26 cellular contexts compared by ENCODE assay signal in the genomic region with DNA sequence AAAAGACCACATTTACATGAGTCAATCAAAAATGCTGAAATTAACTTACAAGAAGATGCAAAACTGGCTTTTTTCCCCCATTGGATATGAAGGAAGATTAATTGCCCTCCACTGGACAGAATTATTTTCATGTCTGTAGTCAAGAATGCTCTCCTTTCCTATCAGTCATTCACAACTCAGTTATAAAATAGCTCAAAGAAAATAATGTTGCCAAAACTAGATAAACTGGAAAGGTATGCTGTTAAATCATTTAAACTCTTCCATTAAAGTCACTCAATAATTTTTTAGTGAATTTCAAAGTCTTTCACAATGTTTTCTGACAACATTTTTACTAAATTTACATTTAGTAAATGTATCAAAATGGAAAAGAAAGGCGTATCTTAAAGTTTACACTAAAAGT.
"Had no signal": no experiment of that assay in that cellular context is flagged by ENCODE, and none has a peak within 500 bp of the region (broad histone marks: within the 10 kb centered on the region; RNA-seq: fewer than 3 reads in every experiment).

No MANE protein-coding gene starts in this region.

- H3K79me2 ChIP-seq: parathyroid adenoma had no signal

- ATAC-seq: natural killer cell; psoas muscle; right cardiac atrium; right lobe of liver; stimulated activated effector memory CD8-positive, alpha-beta T cell treated with anti-CD3 and anti-CD28 coated beads, Interleukin-12 subunit alpha, Interleukin-12 subunit beta, amount 100 ng/mL, for 72 hours; stimulated activated naive B cell treated with anti-CD40 and anti-IgM and Interleukin-4, amounts not matched to agents 10 μg/mL and 1 μg/mL and 100 μg/mL, for 72 hours had no signal

- H3K27ac ChIP-seq: neural progenitor cell, ovary, parathyroid adenoma, psoas muscle, right lobe of liver, sigmoid colon, stomach, thoracic aorta, thyroid gland, tibial nerve, upper lobe of left lung, vagina had no signal

- H3K27me3 ChIP-seq: neural progenitor cell, ovary, right lobe of liver, sigmoid colon, stomach, thyroid gland, tibial nerve, upper lobe of left lung, vagina had no signal

- H3K4me3 ChIP-seq: neural progenitor cell, ovary, psoas muscle, right lobe of liver, sigmoid colon, stomach, thoracic aorta, thyroid gland, tibial nerve, upper lobe of left lung, vagina had no signal

- H3K4me1 ChIP-seq: neural progenitor cell, parathyroid adenoma, psoas muscle, right lobe of liver, sigmoid colon, stomach, thyroid gland, tibial nerve, upper lobe of left lung, vagina had no signal

- H3K36me3 ChIP-seq: neural progenitor cell, ovary, right lobe of liver, sigmoid colon, stomach, thoracic aorta, thyroid gland, tibial nerve, upper lobe of left lung, vagina had no signal

- H3K9me3 ChIP-seq: ovary, psoas muscle, right lobe of liver, sigmoid colon, stomach, thoracic aorta, thyroid gland, tibial nerve, upper lobe of left lung, vagina had no signal

- FAIRE-seq: small intestine, urothelium cell line had no signal

- H3K9ac ChIP-seq: neural progenitor cell, parathyroid adenoma had no signal

- H3K4me2 ChIP-seq: neural progenitor cell had no signal

- H2AFZ ChIP-seq: neural progenitor cell, parathyroid adenoma had no signal

- DNase-seq: natural killer cell; occipital lobe; ovary; posterior cingulate gyrus; psoas muscle; right cardiac atrium; right lobe of liver; sigmoid colon; small intestine; stimulated activated CD4-positive, alpha-beta T cell treated with anti-CD3 and anti-CD28 coated beads, Interleukin-15, amount 100 ng/mL, for 24 hours; stimulated activated CD4-positive, alpha-beta T cell treated with anti-CD3 and anti-CD28 coated beads, Interleukin-2, amount 100 ng/mL, for 24 hours; stimulated activated CD4-positive, alpha-beta T cell treated with anti-CD3 and anti-CD28 coated beads, Interleukin-2, amount 100 ng/mL, for 48 hours; stimulated activated CD4-positive, alpha-beta T cell treated with anti-CD3 and anti-CD28 coated beads, Interleukin-4, amount 100 ng/mL, for 24 hours; stimulated activated naive B cell treated with anti-CD40 and anti-IgM and Interleukin-4, amounts not matched to agents 10 μg/mL and 1 μg/mL and 100 μg/mL, for 72 hours; stimulated activated naive CD4-positive, alpha-beta T cell treated with Interleukin-2 at 50 U/mL for 16 hours; stomach; thyroid gland; trophoblast cell; upper lobe of left lung had no signal
